Comparison of ENCODE assay signal across 11 cellular contexts in genomic region chr1:16642025-16642966, GRCh38. TPM values are rescaled to one million over a fixed set of nuclear protein-coding genes. Genes with fewer than 3 reads are reported as not detected.
DNase-seq lines count a peak whose midpoint lies in the region; FAIRE-seq and TF ChIP-seq lines count a peak whose summit lies in the region.
"Not testable (repeated sequence)": the region's sequence is repeated elsewhere in the genome, so short reads cannot be mapped to it uniquely, and the experiment has no call there.
"Had no signal": no experiment of that assay in that cellular context is flagged by ENCODE, and none has a peak within 500 bp of the region (broad histone marks: within the 10 kb centered on the region; RNA-seq: fewer than 3 reads in every experiment).

No MANE protein-coding gene starts in this region.

- H3K4me1 Mint-ChIP-seq in activated CD4-positive, alpha-beta T cell treated with anti-CD3 and anti-CD28 coated beads, Interleukin-2, amount 10 ng/mL, durations not matched to agents 7 days and 5 days; activated naive CD4-positive, alpha-beta T cell treated with anti-CD3 and anti-CD28 coated beads, Interleukin-2, amount 10 ng/mL, durations not matched to agents 7 days and 5 days; nephron progenitor cell: not testable (repeated sequence)

- H3K79me2 ChIP-seq in Loucy (ENCODE audit: insufficient read depth, low read length) = peaks cover 45% of the 10 kb centered on the region

- POLR2A ChIA-PET in activated CD4-positive, alpha-beta T cell treated with anti-CD3 and anti-CD28 coated beads, Interleukin-2, amount 10 ng/mL, durations not matched to agents 7 days and 5 days (lab: Charles Lee) = not testable (repeated sequence)

- CTCF ChIA-PET in activated CD4-positive, alpha-beta T cell treated with anti-CD3 and anti-CD28 coated beads, Interleukin-2, amount 10 ng/mL, durations not matched to agents 7 days and 5 days (lab: Charles Lee) = interaction anchor here (0.8 to 1.0 kb wide), 2 partner anchors 9 to 21 kb away, joined by 3 read pairs; no protein-coding TSS in a partner anchor
- CTCF ChIA-PET in activated naive CD4-positive, alpha-beta T cell treated with anti-CD3 and anti-CD28 coated beads, Interleukin-2, amount 10 ng/mL, durations not matched to agents 7 days and 5 days (lab: Charles Lee) = not testable (repeated sequence)

- not testable (repeated sequence) for H3K9me3 ChIP-seq in Loucy (ENCODE audit: insufficient read depth, low read depth, low read length); kidney (ENCODE audit: control insufficient read depth in 1 of 2, low read length in 2 of 2)

- intact Hi-C loops in kidney (cut with DNase I) = not testable (repeated sequence)

- not testable (repeated sequence) for H3K4me3 Mint-ChIP-seq in activated CD4-positive, alpha-beta T cell treated with anti-CD3 and anti-CD28 coated beads, Interleukin-2, amount 10 ng/mL, durations not matched to agents 7 days and 5 days; activated naive CD4-positive, alpha-beta T cell treated with anti-CD3 and anti-CD28 coated beads, Interleukin-2, amount 10 ng/mL, durations not matched to agents 7 days and 5 days; nephron progenitor cell

- H3K36me3 Mint-ChIP-seq in activated CD4-positive, alpha-beta T cell treated with anti-CD3 and anti-CD28 coated beads, Interleukin-2, amount 10 ng/mL, durations not matched to agents 7 days and 5 days (ENCODE audit: low read depth); activated naive CD4-positive, alpha-beta T cell treated with anti-CD3 and anti-CD28 coated beads, Interleukin-2, amount 10 ng/mL, durations not matched to agents 7 days and 5 days; nephron progenitor cell (ENCODE audit: low read depth): not testable (repeated sequence)

- H3K9me3 Mint-ChIP-seq in activated CD4-positive, alpha-beta T cell treated with anti-CD3 and anti-CD28 coated beads, Interleukin-2, amount 10 ng/mL, durations not matched to agents 7 days and 5 days; activated naive CD4-positive, alpha-beta T cell treated with anti-CD3 and anti-CD28 coated beads, Interleukin-2, amount 10 ng/mL, durations not matched to agents 7 days and 5 days; nephron progenitor cell: not testable (repeated sequence)

- H3K4me3 ChIP-seq in Loucy (ENCODE audit: low read length, poor library complexity, severe bottlenecking) = peak overlapping the region; percentile 88
- H3K4me3 ChIP-seq in kidney (ENCODE audit: low read length in 2 of 2) = not testable (repeated sequence)

- H3K36me3 ChIP-seq in Loucy (ENCODE audit: insufficient read depth, low read length); kidney (ENCODE audit: control insufficient read depth in 1 of 2, insufficient read depth in 2 of 2, low read length in 2 of 2): not testable (repeated sequence)

- H3K27ac ChIP-seq in kidney (ENCODE audit: low read depth in 2 of 2, low read length in 2 of 2) = not testable (repeated sequence)

- not testable (repeated sequence) for H3K27me3 ChIP-seq in Loucy (ENCODE audit: insufficient read depth, low read length, poor library complexity, severe bottlenecking)

- FAIRE-seq in kidney (lab: Jason Lieb, UNC) = not testable (repeated sequence)

- not testable (repeated sequence) for H3K27me3 Mint-ChIP-seq in activated CD4-positive, alpha-beta T cell treated with anti-CD3 and anti-CD28 coated beads, Interleukin-2, amount 10 ng/mL, durations not matched to agents 7 days and 5 days; activated naive CD4-positive, alpha-beta T cell treated with anti-CD3 and anti-CD28 coated beads, Interleukin-2, amount 10 ng/mL, durations not matched to agents 7 days and 5 days; nephron progenitor cell (ENCODE audit: low read depth, poor library complexity)

- DNase-seq in activated CD4-positive, alpha-beta T cell treated with anti-CD3 and anti-CD28 coated beads, Interleukin-2, amount 10 ng/mL, durations not matched to agents 7 days and 5 days = peak; percentile 6
- DNase-seq in activated naive CD4-positive, alpha-beta T cell treated with anti-CD3 and anti-CD28 coated beads, Interleukin-2, amount 10 ng/mL, durations not matched to agents 7 days and 5 days = peak; percentile 19
- peak; percentile 1 for DNase-seq in effector CD4-positive, alpha-beta T cell
- DNase-seq in kidney (peak; percentile 80), nephron progenitor cell (peak; percentile 15)
- peak; percentile 2 for DNase-seq in stimulated activated CD4-positive, alpha-beta T cell treated with anti-CD3 and anti-CD28 coated beads, Interleukin-12 subunit alpha, Interleukin-12 subunit beta, amount 100 ng/mL, for 4 hours

- H3F3A ChIP-seq in Loucy (ENCODE audit: low read depth) = not testable (repeated sequence)

- H3K4me2 ChIP-seq in Loucy (ENCODE audit: low read depth, low read length, poor library complexity, severe bottlenecking) = peak overlapping the region; percentile 73

- not testable (repeated sequence) for H4K20me1 ChIP-seq in Loucy (ENCODE audit: insufficient read depth, low read length, poor library complexity, severe bottlenecking)

- peak overlapping the region; percentile 92 for H3K9ac ChIP-seq in Loucy (ENCODE audit: low read depth, low read length, poor library complexity, severe bottlenecking)
- H3K9ac ChIP-seq in kidney (ENCODE audit: low read length in 2 of 2) = not testable (repeated sequence)

- H3K4me1 ChIP-seq in Loucy (ENCODE audit: insufficient read depth, low read length, poor library complexity, severe bottlenecking) (peaks cover 25% of the 10 kb centered on the region), kidney (ENCODE audit: control insufficient read depth in 1 of 2, insufficient read depth in 1 of 2, low read depth in 1 of 2, low read length in 2 of 2) (peaks cover 21 to 27% of the 10 kb centered on the region in 2 donors)

- H3K27ac Mint-ChIP-seq in activated CD4-positive, alpha-beta T cell treated with anti-CD3 and anti-CD28 coated beads, Interleukin-2, amount 10 ng/mL, durations not matched to agents 7 days and 5 days; activated naive CD4-positive, alpha-beta T cell treated with anti-CD3 and anti-CD28 coated beads, Interleukin-2, amount 10 ng/mL, durations not matched to agents 7 days and 5 days; nephron progenitor cell: not testable (repeated sequence)

- not testable (repeated sequence) for TF ChIP-seq CTCF in Loucy (conservative IDR thresholded peaks at IDR 0.05; ENCODE audit: low read length); kidney (IDR thresholded peaks at IDR 0.05; ENCODE audit: borderline replicate concordance, extremely low read depth, insufficient read depth); nephron progenitor cell (IDR thresholded peaks at IDR 0.05)

- H2AFZ ChIP-seq in Loucy (ENCODE audit: low read length) = not testable (repeated sequence)

- H3K9me2 ChIP-seq in Loucy (replicated peaks; ENCODE audit: low read depth, low read length) = not testable (repeated sequence)

RNA-seq across cellular contexts. Expression of gene RNU1-3, which starts 24.5 kb away (rescaled TPM):
- 1,000 to 10,000 TPM; 2,316 to 2,477 TPM for total RNA-seq in activated CD4-positive, alpha-beta T cell treated with anti-CD3 and anti-CD28 coated beads, Interleukin-2, amount 10 ng/mL, durations not matched to agents 7 days and 5 days
- total RNA-seq in kidney = 8,605 TPM
- 26.8 TPM for polyA plus RNA-seq in kidney (ENCODE audit: insufficient read depth, low read depth, low replicate concordance)
- polyA plus RNA-seq: BJ, fibroblast of lung, mammary epithelial cell, urinary bladder had no signal

RNA-seq across cellular contexts. Expression of gene NBPF1, which starts 28.9 kb away (rescaled TPM):
- 1 to 10 TPM; 6.7 to 7.7 TPM for total RNA-seq in activated CD4-positive, alpha-beta T cell treated with anti-CD3 and anti-CD28 coated beads, Interleukin-2, amount 10 ng/mL, durations not matched to agents 7 days and 5 days
- 56.3 TPM for total RNA-seq in kidney
- polyA plus RNA-seq in kidney (ENCODE audit: insufficient read depth, low read depth, low replicate concordance) = 8.0 TPM

Comparison
In these comparisons a context has a peak if more than half of its experiments do, and no peak if none do; other contexts are left out.
1. DNase-seq: peak in every context shown above with its lines; median percentile 80 in kidney; 19 in activated naive CD4-positive, alpha-beta T cell treated with anti-CD3 and anti-CD28 coated beads, Interleukin-2, amount 10 ng/mL, durations not matched to agents 7 days and 5 days; 15 in nephron progenitor cell; 6 in activated CD4-positive, alpha-beta T cell treated with anti-CD3 and anti-CD28 coated beads, Interleukin-2, amount 10 ng/mL, durations not matched to agents 7 days and 5 days; 2 in stimulated activated CD4-positive, alpha-beta T cell treated with anti-CD3 and anti-CD28 coated beads, Interleukin-12 subunit alpha, Interleukin-12 subunit beta, amount 100 ng/mL, for 4 hours; 1 in effector CD4-positive, alpha-beta T cell.